Comparison of ENCODE assay signal across 8 cellular contexts in genomic region chr7:1569833-1570632, GRCh38. TPM values are rescaled to one million over a fixed set of nuclear protein-coding genes. Genes with fewer than 3 reads are reported as not detected.
A peak's percentile ranks its signal among the peaks of the same experiment; 100 is the strongest.
DNase-seq lines count a peak whose midpoint lies in the region; ATAC-seq and TF ChIP-seq lines count a peak whose summit lies in the region.

Gene PSMG3, minus strand, starts transcription at chr7:1570032. Its CDS starts 693 bp downstream, at chr7:1569339.

- TF ChIP-seq CTCF in GM12872 (IDR thresholded peaks at IDR 0.05; ENCODE audit: insufficient read depth, low read depth, low read length) (peak; percentile 39; the same call in 2 of the 3 replicates), type B pancreatic cell (conservative IDR thresholded peaks at IDR 0.05) (peak; percentile 65)

- peak within 1 kb of the TSS; percentile 90 for H3K27ac Mint-ChIP-seq in activated naive CD8-positive, alpha-beta T cell treated with anti-CD3 and anti-CD28 coated beads, Interleukin-2, amount 50 U/mL, for 24 hours
- peak within 1 kb of the TSS; percentile 88 for H3K27ac Mint-ChIP-seq in type B pancreatic cell

- ATAC-seq in HG02623 (IDR thresholded peaks at IDR 0.05; ENCODE audit: unreplicated experiment) = peak; percentile 83
- peak; percentile 94 for ATAC-seq in activated naive CD8-positive, alpha-beta T cell treated with anti-CD3 and anti-CD28 coated beads, Interleukin-2, amount 50 U/mL, for 24 hours

- H3K36me3 Mint-ChIP-seq in activated naive CD8-positive, alpha-beta T cell treated with anti-CD3 and anti-CD28 coated beads, Interleukin-2, amount 50 U/mL, for 24 hours (ENCODE audit: low read depth) = peaks cover 34% of the 10 kb centered on the region
- H3K36me3 Mint-ChIP-seq in type B pancreatic cell = peaks cover 3% of the 10 kb centered on the region

- H3K4me1 Mint-ChIP-seq in activated naive CD8-positive, alpha-beta T cell treated with anti-CD3 and anti-CD28 coated beads, Interleukin-2, amount 50 U/mL, for 24 hours = peaks cover 42% of the 10 kb centered on the region
- peaks cover 12% of the 10 kb centered on the region for H3K4me1 Mint-ChIP-seq in type B pancreatic cell (ENCODE audit: unreplicated experiment)

- peak; percentile 91 for DNase-seq in NCI-H1092 treated with DMSO at 0.1 percent for 48 hours (lab: John Stamatoyannopoulos, UW)
- DNase-seq in SW480 (ENCODE audit: low spot score) = peak; percentile 93
- peak; percentile 93 for DNase-seq in activated naive CD8-positive, alpha-beta T cell treated with anti-CD3 and anti-CD28 coated beads, Interleukin-2, amount 50 U/mL, for 24 hours
- peak; percentile 95 for DNase-seq in cardiac septum (ENCODE audit: low spot score)
- DNase-seq in posterior cingulate gyrus = peak; percentile 83 to 99 (median 92)
- DNase-seq in type B pancreatic cell (ENCODE audit: extremely low spot score, unreplicated experiment) = peak; percentile 92

- no peaks in the 10 kb centered on the region for H3K9me3 Mint-ChIP-seq in activated naive CD8-positive, alpha-beta T cell treated with anti-CD3 and anti-CD28 coated beads, Interleukin-2, amount 50 U/mL, for 24 hours
- H3K9me3 Mint-ChIP-seq in type B pancreatic cell = no peaks in the 10 kb centered on the region

- H3K4me3 Mint-ChIP-seq in activated naive CD8-positive, alpha-beta T cell treated with anti-CD3 and anti-CD28 coated beads, Interleukin-2, amount 50 U/mL, for 24 hours = peak within 1 kb of the TSS; percentile 90
- peak within 1 kb of the TSS; percentile 89 for H3K4me3 Mint-ChIP-seq in type B pancreatic cell

- no peaks in the 10 kb centered on the region for H3K27me3 Mint-ChIP-seq in activated naive CD8-positive, alpha-beta T cell treated with anti-CD3 and anti-CD28 coated beads, Interleukin-2, amount 50 U/mL, for 24 hours
- no peaks in the 10 kb centered on the region for H3K27me3 Mint-ChIP-seq in type B pancreatic cell

- intact Hi-C loops in cardiac septum (cut with DNase I) (loop anchor here (2.0 to 10.0 kb wide), 4 partner anchors 33 to 785 kb away; partner anchors contain the start of genes EIF3B, INTS1 and SNX8), posterior cingulate gyrus (cut with DNase I) (loop anchor here (2.0 to 10.0 kb wide), 2 partner anchors 65 to 775 kb away; partner anchors contain the start of gene INTS1)

RNA-seq across cellular contexts. Expression of gene PSMG3, which starts in this region (rescaled TPM):
- total RNA-seq in cardiac septum = 12.1 TPM
- 27.0 and 35.2 TPM in 2 replicates for total RNA-seq in type B pancreatic cell (ENCODE audit: low replicate concordance)

Comparison
In these comparisons a context has a peak if more than half of its experiments do, and no peak if none do; other contexts are left out.
1. Peak in every context shown above with its lines: DNase-seq and ATAC-seq.